In genomic region chr17:2871720-2872119, GRCh38 we compare ENCODE assay signal across 22 cellular contexts.
DNase-seq lines count a peak whose midpoint lies in the region; ATAC-seq, FAIRE-seq and TF ChIP-seq lines count a peak whose summit lies in the region.
"Had no signal": no experiment of that assay in that cellular context is flagged by ENCODE, and none has a peak within 500 bp of the region (broad histone marks: within the 10 kb centered on the region; RNA-seq: fewer than 3 reads in every experiment).

No MANE protein-coding gene starts in this region.

- TF ChIP-seq CTCF in A549 (IDR thresholded peaks at IDR 0.05) (no peak), nephron progenitor cell (IDR thresholded peaks at IDR 0.05) (no peak), CD14-positive monocyte (IDR thresholded peaks at IDR 0.05) (no peak)

- no peak for TF ChIP-seq EP300 in A549 (IDR thresholded peaks at IDR 0.05)

- FAIRE-seq in A549 (lab: Jason Lieb, UNC), result no peak
- FAIRE-seq: GM12878, HTR-8/SVneo had no signal

- intact Hi-C loops in CD14-positive monocyte (cut with micrococcal nuclease), result no loop called here

- H3K4me3 Mint-ChIP-seq in nephron progenitor cell (no peak overlapping the region), CD14-positive monocyte (no peak overlapping the region)

- POLR2A ChIA-PET in A549 (lab: Yijun Ruan, JAX), result interaction anchor here (1.2 to 1.4 kb wide), 2 partner anchors 21 to 23 kb away, joined by 3 read pairs; no protein-coding TSS in a partner anchor

- H3K27me3 ChIP-seq in HUES64 (ENCODE audit: insufficient read depth, low read length) (no peaks in the 10 kb centered on the region), ectodermal cell (ENCODE audit: control insufficient read depth, insufficient read depth, low read length, poor library complexity, severe bottlenecking) (no peaks in the 10 kb centered on the region)
- H3K27me3 ChIP-seq: BLaER1 treated with 17β-estradiol and CSF1 and Interleukin-3, amounts not matched to agents 10 nM and 100 nM had no signal

- no peak for ATAC-seq in A549
- ATAC-seq in GM21619 (IDR thresholded peaks at IDR 0.05; ENCODE audit: unreplicated experiment), result no peak
- ATAC-seq: GM12878 had no signal

- H3K27ac ChIP-seq in A549 (no peak overlapping the region; a peak in 1 of 6 replicates), HUES64 (ENCODE audit: low read depth, low read length) (peak overlapping the region; percentile 83; the same call in 1 of the 2 replicates), ectodermal cell (ENCODE audit: insufficient read depth, low read depth, low read length, poor library complexity, severe bottlenecking) (peak overlapping the region; percentile 79)
- H3K27ac ChIP-seq: BLaER1 treated with 17β-estradiol and CSF1 and Interleukin-3, amounts not matched to agents 10 nM and 100 nM; HL-60 had no signal

- peaks cover 25% of the 10 kb centered on the region for H3K27me3 Mint-ChIP-seq in nephron progenitor cell (ENCODE audit: low read depth, poor library complexity)
- peaks cover 0 to 1% (median 0%) of the 10 kb centered on the region in 3 donors for H3K27me3 Mint-ChIP-seq in CD14-positive monocyte (ENCODE audit: low read depth in 3 of 3)

- TF ChIP-seq RAD21 in A549 (conservative IDR thresholded peaks at IDR 0.05 in 1 of 2, IDR thresholded peaks at IDR 0.05 in 1 of 2), result no peak

- H3K36me3 Mint-ChIP-seq in nephron progenitor cell (ENCODE audit: low read depth) (no peaks in the 10 kb centered on the region), CD14-positive monocyte (peaks cover 39 to 61% of the 10 kb centered on the region in 2 donors)

- WGBS in A549 (ENCODE audit: missing lambda C conversion rate), result 88% methylated on average over 9 of the region's 9 CpGs
- WGBS in HUES64, result 81% methylated on average over 9 of the region's 9 CpGs
- 84 to 88% methylated on average over 9 of the region's 9 CpGs for WGBS in ectodermal cell, 2 experiments

- no peak for TF ChIP-seq POLR2A in A549 (IDR thresholded peaks at IDR 0.05; ENCODE audit: low read length)

- H3K4me2 ChIP-seq in A549, result no peak overlapping the region
- H3K4me2 ChIP-seq: BLaER1 treated with 17β-estradiol and CSF1 and Interleukin-3, amounts not matched to agents 10 nM and 100 nM had no signal

- H3K36me3 ChIP-seq in HUES64 (ENCODE audit: insufficient read depth, low read length), result no peaks in the 10 kb centered on the region
- H3K36me3 ChIP-seq in ectodermal cell (ENCODE audit: control insufficient read depth, insufficient read depth, low read length), result no peaks in the 10 kb centered on the region
- H3K36me3 ChIP-seq: HAP-1 had no signal

- H3K4me3 ChIP-seq in A549 (no peak overlapping the region), HUES64 (ENCODE audit: low read length) (peak overlapping the region; percentile 26), ectodermal cell (ENCODE audit: insufficient read depth, low read depth, low read length) (no peak overlapping the region)
- H3K4me3 ChIP-seq: BLaER1 treated with 17β-estradiol and CSF1 and Interleukin-3, amounts not matched to agents 10 nM and 100 nM; GM12878; HAP-1 had no signal

- DNase-seq in A549 (ENCODE audit: low read depth in 1 of 2, low spot score in 1 of 2) (no peak), kidney tubule cell (ENCODE audit: low spot score) (peak; percentile 72), nephron progenitor cell (no peak), CD14-positive monocyte (ENCODE audit: low spot score) (no peak), NCI-H2227 treated with DMSO at 0.1 percent for 48 hours (lab: John Stamatoyannopoulos, UW) (no peak)
- DNase-seq: DMS 273 treated with DMSO at 0.1 percent for 48 hours, GDM1, KBM-7, NCI-H1417 treated with DMSO at 0.1 percent for 48 hours, NCI-H1930, NCI-H446, NCI-H69, OCI-M1, RPMI8226 had no signal

- no peak overlapping the region for H3K27ac Mint-ChIP-seq in nephron progenitor cell
- peak overlapping the region in 1 of 7 donors; percentile 15 for H3K27ac Mint-ChIP-seq in CD14-positive monocyte

- peak overlapping the region; percentile 39 for H3K9ac ChIP-seq in HUES64 (ENCODE audit: low read depth, low read length)
- H3K9ac ChIP-seq: BLaER1 treated with 17β-estradiol and CSF1 and Interleukin-3, amounts not matched to agents 10 nM and 100 nM had no signal

- H3K4me1 ChIP-seq in A549, result peaks cover 23% of the 10 kb centered on the region
- peaks cover 51% of the 10 kb centered on the region for H3K4me1 ChIP-seq in HUES64 (ENCODE audit: insufficient read depth, low read length)
- peaks cover 15% of the 10 kb centered on the region for H3K4me1 ChIP-seq in ectodermal cell (ENCODE audit: control insufficient read depth, insufficient read depth, low read length)

- no peaks in the 10 kb centered on the region for H3K9me3 ChIP-seq in A549
- H3K9me3 ChIP-seq in HUES64 (ENCODE audit: insufficient read depth, low read depth, low read length), result no peaks in the 10 kb centered on the region
- H3K9me3 ChIP-seq in ectodermal cell (ENCODE audit: control insufficient read depth, low read length), result no peaks in the 10 kb centered on the region
- H3K9me3 ChIP-seq: BLaER1 treated with 17β-estradiol and CSF1 and Interleukin-3, amounts not matched to agents 10 nM and 100 nM; HAP-1 had no signal

- H3K4me1 Mint-ChIP-seq in nephron progenitor cell (peaks cover 34% of the 10 kb centered on the region), CD14-positive monocyte (peaks cover 6% of the 10 kb centered on the region)

- CTCF ChIA-PET in A549 (lab: Yijun Ruan, JAX), result interaction anchor here (1.1 to 5.3 kb wide), 4 partner anchors 23 to 141 kb away, joined by 3 to 30 read pairs (median 6); no protein-coding TSS in a partner anchor

- no peaks in the 10 kb centered on the region for H3K9me3 Mint-ChIP-seq in nephron progenitor cell
- peaks cover 0 to 2% (median 0%) of the 10 kb centered on the region in 7 donors for H3K9me3 Mint-ChIP-seq in CD14-positive monocyte

TF ChIP-seq in A549, 52 proteins besides CTCF, POLR2A, EP300 and RAD21:
- TF ChIP-seq HES2 (IDR thresholded peaks at IDR 0.05) (no peak), FOSL2 (IDR thresholded peaks at IDR 0.05) (no peak), FOSL2 (CRISPR knock-in tag; IDR thresholded peaks at IDR 0.05) (peak; percentile 4; the same call in 1 of the 2 replicates)

Comparison
In these comparisons a context has a peak if more than half of its experiments do, and no peak if none do; other contexts are left out.
1. H3K27ac ChIP-seq: peak in HUES64 (single experiment) and ectodermal cell (single experiment); none in A549 (0 of 2).